Comparison of ENCODE assay signal across 8 cellular contexts in genomic region chr17:32609085-32609484, GRCh38.
A peak's percentile ranks its signal among the peaks of the same experiment; 100 is the strongest.
DNase-seq lines count a peak whose midpoint lies in the region; ATAC-seq and TF ChIP-seq lines count a peak whose summit lies in the region.

No MANE protein-coding gene starts in this region.

- H3K27me3 ChIP-seq in Peyer's patch: no peaks in the 10 kb centered on the region
- H3K27me3 ChIP-seq in neuronal stem cell (ENCODE audit: control insufficient read depth in 3 of 3, insufficient read depth in 3 of 3, low read depth in 1 of 3, low read length in 3 of 3): peaks cover 0 to 3% (median 2%) of the 10 kb centered on the region in 3 experiments
- no peaks in the 10 kb centered on the region for H3K27me3 ChIP-seq in vagina

- H3K9me3 ChIP-seq in Peyer's patch: no peaks in the 10 kb centered on the region
- peaks cover 2 to 3% of the 10 kb centered on the region in 2 donors for H3K9me3 ChIP-seq in neuronal stem cell (replicated peaks in 1 of 2; ENCODE audit: control insufficient read depth in 2 of 2, insufficient read depth in 1 of 2, low read depth in 1 of 2, low read length in 2 of 2)
- no peaks in the 10 kb centered on the region for H3K9me3 ChIP-seq in vagina

- peaks cover 3% of the 10 kb centered on the region for H3K4me1 Mint-ChIP-seq in activated T-cell treated with anti-CD3 and anti-CD28 coated beads, Interleukin-2, amount 50 U/mL, for 4 hours (ENCODE audit: low read depth)

- H3K79me1 ChIP-seq in neuronal stem cell (ENCODE audit: low read depth, low read length): no peaks in the 10 kb centered on the region

- intact Hi-C loops in left ventricle myocardium superior (cut with micrococcal nuclease): no loop called here
- intact Hi-C loops in vagina (cut with DNase I): no loop called here

- no peak overlapping the region for H3K4me3 Mint-ChIP-seq in activated T-cell treated with anti-CD3 and anti-CD28 coated beads, Interleukin-2, amount 50 U/mL, for 4 hours

- H2BK120ac ChIP-seq in neuronal stem cell (ENCODE audit: low read depth, low read length): no peak overlapping the region

- H3K4me1 ChIP-seq in Peyer's patch (no peaks in the 10 kb centered on the region), neuronal stem cell (ENCODE audit: control insufficient read depth in 2 of 2, insufficient read depth in 1 of 2, low read depth in 1 of 2, low read length in 2 of 2) (peaks cover 0 to 5% of the 10 kb centered on the region in 2 donors), vagina (no peaks in the 10 kb centered on the region)

- H3K27ac ChIP-seq in Peyer's patch: no peak overlapping the region
- no peak overlapping the region for H3K27ac ChIP-seq in neuronal stem cell (replicated peaks; ENCODE audit: low read length)
- no peak overlapping the region for H3K27ac ChIP-seq in vagina

- H2BK5ac ChIP-seq in neuronal stem cell (ENCODE audit: low read length): no peak overlapping the region

- no peak overlapping the region for H3K18ac ChIP-seq in neuronal stem cell (ENCODE audit: low read length)

- no peak overlapping the region for H2AFZ ChIP-seq in neuronal stem cell (ENCODE audit: low read length)

- H4K8ac ChIP-seq in neuronal stem cell (ENCODE audit: low read depth, low read length): no peak overlapping the region

- H3K23ac ChIP-seq in neuronal stem cell (ENCODE audit: low read depth, low read length, poor library complexity): no peak overlapping the region

- peaks cover 4% of the 10 kb centered on the region for H3K36me3 Mint-ChIP-seq in activated T-cell treated with anti-CD3 and anti-CD28 coated beads, Interleukin-2, amount 50 U/mL, for 4 hours (ENCODE audit: insufficient read depth)

- H2BK15ac ChIP-seq in neuronal stem cell (ENCODE audit: low read length): no peak overlapping the region

- TF ChIP-seq CTCF in Peyer's patch (IDR thresholded peaks at IDR 0.05): peak; percentile 43 to 59 (median 46)
- TF ChIP-seq CTCF in vagina (IDR thresholded peaks at IDR 0.05): peak in 1 of 3 experiments; percentile 36

- H3K4me3 ChIP-seq in Peyer's patch (no peak overlapping the region), neuronal stem cell (ENCODE audit: low read length in 2 of 2) (no peak overlapping the region), vagina (no peak overlapping the region)

- no peak overlapping the region for H3K14ac ChIP-seq in neuronal stem cell (ENCODE audit: low read length)

- peak; percentile 88 to 96 for ATAC-seq in activated T-cell treated with anti-CD3 and anti-CD28 coated beads, Interleukin-2, amount 50 U/mL, for 4 hours
- peak; percentile 83 for ATAC-seq in left ventricle myocardium superior

- H3K9me3 Mint-ChIP-seq in activated T-cell treated with anti-CD3 and anti-CD28 coated beads, Interleukin-2, amount 50 U/mL, for 4 hours: no peaks in the 10 kb centered on the region

- no peak overlapping the region for H3K4me2 ChIP-seq in neuronal stem cell (ENCODE audit: insufficient read depth, low read length, poor library complexity, severe bottlenecking)

- H2BK12ac ChIP-seq in neuronal stem cell (ENCODE audit: low read length): no peak overlapping the region

- H3K27me3 Mint-ChIP-seq in activated T-cell treated with anti-CD3 and anti-CD28 coated beads, Interleukin-2, amount 50 U/mL, for 4 hours (ENCODE audit: low read depth): no peaks in the 10 kb centered on the region

- H4K91ac ChIP-seq in neuronal stem cell (ENCODE audit: low read depth, low read length, poor library complexity): no peak overlapping the region

- TF ChIP-seq POLR2A in Peyer's patch (IDR thresholded peaks at IDR 0.05): no peak
- TF ChIP-seq POLR2A in vagina (IDR thresholded peaks at IDR 0.05): no peak

- no peak overlapping the region for H3K9ac ChIP-seq in neuronal stem cell (ENCODE audit: low read depth, low read length, poor library complexity)

- WGBS in neuronal stem cell (ENCODE audit: extremely low coverage in 2 of 2, insufficient read length in 2 of 2, insufficient replicate concordance in 1 of 2), 2 donors: no CpG with 5 or more reads among the region's 7 CpGs

- DNase-seq in Caki2 (ENCODE audit: low read depth) (peak; percentile 9), H4 (ENCODE audit: low spot score) (peak; percentile 80), Peyer's patch (peak in 2 of 3 donors; percentile 80 to 88), left ventricle myocardium superior (peak; percentile 74), neuronal stem cell (ENCODE audit: low spot score) (no peak), vagina (ENCODE audit: extremely low spot score in 2 of 2) (no peak)
- DNase-seq in activated T-cell treated with anti-CD3 and anti-CD28 coated beads, Interleukin-2, amount 50 U/mL, for 4 hours: peak; percentile 59
- peak; percentile 32 for DNase-seq in stimulated activated CD8-positive, alpha-beta memory T cell treated with anti-CD3 and anti-CD28 coated beads, Interleukin-15, amount 100 ng/mL, for 1 hour (ENCODE audit: low read depth)

- H2AK5ac ChIP-seq in neuronal stem cell (ENCODE audit: low read depth, low read length): no peak overlapping the region

- H3K36me3 ChIP-seq in Peyer's patch: peaks cover 0 to 9% (median 0%) of the 10 kb centered on the region in 3 donors
- H3K36me3 ChIP-seq in neuronal stem cell (replicated peaks in 1 of 2; ENCODE audit: control insufficient read depth in 2 of 2, insufficient read depth in 2 of 2, low read length in 2 of 2): no peaks in the 10 kb centered on the region
- no peaks in the 10 kb centered on the region for H3K36me3 ChIP-seq in vagina

- no peak overlapping the region for H3K4ac ChIP-seq in neuronal stem cell (ENCODE audit: low read length)

- in situ Hi-C loops in Caki2 (cut with HindIII; ENCODE audit: low pct_unique_long_range_greater_than_20kb, low sequenced_read_pairs): no loop called here

Comparison
In these comparisons a context has a peak if more than half of its experiments do, and no peak if none do; other contexts are left out.
1. DNase-seq: peak in Caki2 (single experiment), H4 (single experiment), Peyer's patch (2 of 3), activated T-cell treated with anti-CD3 and anti-CD28 coated beads, Interleukin-2, amount 50 U/mL, for 4 hours (single experiment), left ventricle myocardium superior (single experiment) and stimulated activated CD8-positive, alpha-beta memory T cell treated with anti-CD3 and anti-CD28 coated beads, Interleukin-15, amount 100 ng/mL, for 1 hour (single experiment); none in neuronal stem cell (single experiment) and vagina (0 of 2).